Comparison of ENCODE assay signal across 9 cellular contexts in genomic region chr3:171162986-171163723, GRCh38.
DNase-seq lines count a peak whose midpoint lies in the region; ATAC-seq and TF ChIP-seq lines count a peak whose summit lies in the region.
"Had no signal": no experiment of that assay in that cellular context is flagged by ENCODE, and none has a peak within 500 bp of the region (broad histone marks: within the 10 kb centered on the region; RNA-seq: fewer than 3 reads in every experiment).

No MANE protein-coding gene starts in this region.

- H3K27ac ChIP-seq in mesenchymal stem cell (ENCODE audit: low read length, poor library complexity, severe bottlenecking): peak overlapping the region; percentile 42

- peak; percentile 72 for TF ChIP-seq CTCF in Calu3 (IDR thresholded peaks at IDR 0.05; ENCODE audit: unreplicated experiment)

- H3K23ac ChIP-seq in mesenchymal stem cell (ENCODE audit: low read length in 2 of 2): no peak overlapping the region

- no peak overlapping the region for H2BK12ac ChIP-seq in mesenchymal stem cell (ENCODE audit: low read length in 2 of 2)

- no peak overlapping the region for H3K18ac ChIP-seq in mesenchymal stem cell (ENCODE audit: low read depth in 1 of 2, low read length in 2 of 2)

- no peaks in the 10 kb centered on the region for H3K79me1 ChIP-seq in mesenchymal stem cell (replicated peaks; ENCODE audit: low read length, poor library complexity, severe bottlenecking)

- no peaks in the 10 kb centered on the region for H3K9me3 Mint-ChIP-seq in Calu3 (ENCODE audit: low read depth, unreplicated experiment)
- peaks cover 5% of the 10 kb centered on the region for H3K9me3 Mint-ChIP-seq in activated naive CD8-positive, alpha-beta T cell treated with anti-CD3 and anti-CD28 coated beads, Interleukin-2, amount 50 U/mL, for 24 hours

- H3K27me3 ChIP-seq in mesenchymal stem cell (ENCODE audit: control insufficient read depth in 1 of 2, insufficient read depth in 1 of 2, low read length in 2 of 2): no peaks in the 10 kb centered on the region

- H3K4ac ChIP-seq in mesenchymal stem cell (ENCODE audit: low read depth in 1 of 2, low read length in 2 of 2): no peak overlapping the region

- no peak overlapping the region for H3K4me2 ChIP-seq in mesenchymal stem cell (ENCODE audit: low read length, poor library complexity, severe bottlenecking)

- DNase-seq in Calu3 (no peak), mesenchymal stem cell (no peak), GF-D8 (lab: John Stamatoyannopoulos, UW) (no peak), OCI-M2 (lab: John Stamatoyannopoulos, UW; ENCODE audit: unreplicated experiment) (no peak)
- DNase-seq in activated naive CD8-positive, alpha-beta T cell treated with anti-CD3 and anti-CD28 coated beads, Interleukin-2, amount 50 U/mL, for 24 hours: peak; percentile 12

- no peak overlapping the region for H3K14ac ChIP-seq in mesenchymal stem cell (ENCODE audit: low read length in 2 of 2)

- BruUV-seq in Calu3 (replicated peaks; lab: Mats Ljungman, UMichigan): no TSS peak

- no peak overlapping the region for H2BK15ac ChIP-seq in mesenchymal stem cell (ENCODE audit: low read depth, poor library complexity, severe bottlenecking)

- intact Hi-C loops in Calu3 (cut with micrococcal nuclease; ENCODE audit: unreplicated experiment): no loop called here

- H3K36me3 ChIP-seq in mesenchymal stem cell (ENCODE audit: control insufficient read depth in 1 of 2, insufficient read depth in 2 of 2, low read depth in 1 of 2, low read length in 2 of 2): peaks cover 13 to 20% of the 10 kb centered on the region in 2 experiments

- no peak overlapping the region for H2BK120ac ChIP-seq in mesenchymal stem cell (ENCODE audit: low read depth, low read length)

- H4K8ac ChIP-seq in mesenchymal stem cell (ENCODE audit: low read length): no peak overlapping the region

- H3K4me3 ChIP-seq in mesenchymal stem cell (ENCODE audit: insufficient read depth in 1 of 2, low read depth in 1 of 2, low read length in 2 of 2): no peak overlapping the region

- no peak overlapping the region for H3K27ac Mint-ChIP-seq in Calu3 (ENCODE audit: unreplicated experiment)
- no peak overlapping the region for H3K27ac Mint-ChIP-seq in activated naive CD8-positive, alpha-beta T cell treated with anti-CD3 and anti-CD28 coated beads, Interleukin-2, amount 50 U/mL, for 24 hours
- H3K27ac Mint-ChIP-seq: activated naive CD8-positive, alpha-beta T cell had no signal

- peak; percentile 37 for ATAC-seq in HG02798 (IDR thresholded peaks at IDR 0.05; ENCODE audit: poor library complexity, unreplicated experiment)
- no peak for ATAC-seq in activated naive CD8-positive, alpha-beta T cell treated with anti-CD3 and anti-CD28 coated beads, Interleukin-2, amount 50 U/mL, for 24 hours
- ATAC-seq in HG03045 (IDR thresholded peaks at IDR 0.05; ENCODE audit: unreplicated experiment): no peak
- no peak for ATAC-seq in GM21723 (IDR thresholded peaks at IDR 0.05; ENCODE audit: unreplicated experiment)

- no peak overlapping the region for H3K9ac ChIP-seq in mesenchymal stem cell (ENCODE audit: low read length)

- peak overlapping the region; percentile 54 for H2AK5ac ChIP-seq in mesenchymal stem cell (ENCODE audit: low read length, severe bottlenecking)

- no peak overlapping the region for H2AFZ ChIP-seq in mesenchymal stem cell (ENCODE audit: low read depth, low read length)

- H3K4me1 Mint-ChIP-seq in Calu3 (ENCODE audit: low read depth, unreplicated experiment): peaks cover 28% of the 10 kb centered on the region
- H3K4me1 Mint-ChIP-seq in activated naive CD8-positive, alpha-beta T cell treated with anti-CD3 and anti-CD28 coated beads, Interleukin-2, amount 50 U/mL, for 24 hours: peaks cover 18% of the 10 kb centered on the region

- no peak overlapping the region for H3K4me3 Mint-ChIP-seq in Calu3 (ENCODE audit: low read depth, unreplicated experiment)
- no peak overlapping the region for H3K4me3 Mint-ChIP-seq in activated naive CD8-positive, alpha-beta T cell treated with anti-CD3 and anti-CD28 coated beads, Interleukin-2, amount 50 U/mL, for 24 hours
- H3K4me3 Mint-ChIP-seq: activated naive CD8-positive, alpha-beta T cell had no signal

- CTCF ChIA-PET in Calu3 (lab: Charles Lee): interaction anchor here (1.2 kb wide), 1 partner anchor 11 kb away, joined by 4 read pairs; no protein-coding TSS in a partner anchor

- no peak overlapping the region for H2BK5ac ChIP-seq in mesenchymal stem cell (ENCODE audit: low read depth, low read length, poor library complexity, severe bottlenecking)

- peaks cover 6% of the 10 kb centered on the region for H3K36me3 Mint-ChIP-seq in Calu3 (ENCODE audit: insufficient read depth, unreplicated experiment)
- peaks cover 47% of the 10 kb centered on the region for H3K36me3 Mint-ChIP-seq in activated naive CD8-positive, alpha-beta T cell treated with anti-CD3 and anti-CD28 coated beads, Interleukin-2, amount 50 U/mL, for 24 hours (ENCODE audit: low read depth)

- peaks cover 9% of the 10 kb centered on the region for H3K9me3 ChIP-seq in mesenchymal stem cell (ENCODE audit: control insufficient read depth, low read length)

- no peaks in the 10 kb centered on the region for H3K27me3 Mint-ChIP-seq in Calu3 (ENCODE audit: unreplicated experiment)
- H3K27me3 Mint-ChIP-seq in activated naive CD8-positive, alpha-beta T cell treated with anti-CD3 and anti-CD28 coated beads, Interleukin-2, amount 50 U/mL, for 24 hours: no peaks in the 10 kb centered on the region
- H3K27me3 Mint-ChIP-seq: activated naive CD8-positive, alpha-beta T cell had no signal

- H4K91ac ChIP-seq in mesenchymal stem cell (ENCODE audit: low read length): no peak overlapping the region

- H3K4me1 ChIP-seq in mesenchymal stem cell (ENCODE audit: control insufficient read depth, insufficient read depth, low read depth, low read length): peaks cover 3% of the 10 kb centered on the region
